ENCODE assay signal across 8 cellular contexts in the genomic region with DNA sequence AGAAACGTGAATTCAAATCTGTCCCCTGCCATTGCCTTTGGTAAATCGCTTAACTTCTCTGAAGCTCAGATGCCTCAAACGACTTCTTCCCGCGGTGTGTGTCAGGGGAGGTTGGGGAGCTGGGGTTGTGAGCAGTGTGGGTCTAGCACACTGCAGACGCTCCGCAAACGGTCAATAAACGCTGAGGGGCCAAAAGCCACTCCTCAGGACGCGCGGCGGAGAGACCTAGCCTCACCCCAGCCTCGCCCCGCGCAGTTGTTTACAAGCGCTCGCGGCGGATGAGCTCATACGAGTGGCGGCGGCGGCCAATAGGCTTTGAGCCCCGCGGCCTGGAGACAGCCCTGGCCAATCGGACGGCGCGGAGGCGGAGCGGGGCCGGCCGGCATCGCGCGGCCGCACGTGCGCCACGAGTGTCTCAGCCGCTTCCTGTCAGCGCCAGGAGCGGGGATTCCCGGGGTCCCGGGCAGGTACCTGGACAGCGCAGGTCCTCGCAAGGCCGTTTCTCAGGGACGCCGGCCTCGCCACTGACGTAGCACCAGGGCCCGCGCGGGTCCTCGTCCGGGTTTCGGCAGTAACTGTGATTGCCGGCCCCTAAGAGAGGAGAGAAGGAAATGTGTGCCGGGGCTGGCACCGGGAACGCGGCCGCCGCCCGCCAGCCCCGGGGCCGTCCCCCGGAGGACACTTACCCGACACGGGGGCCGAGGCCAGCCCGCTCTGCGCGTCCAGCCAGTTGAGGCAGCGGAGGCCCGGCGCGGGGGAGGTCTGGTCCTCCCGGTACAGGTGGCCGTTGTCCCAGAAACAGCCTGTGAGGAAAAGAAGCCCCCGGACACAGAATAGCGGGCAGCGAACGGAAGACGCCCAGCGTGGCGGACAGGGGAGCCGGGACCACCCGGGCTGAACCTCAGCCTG. TPM values are rescaled to one million over a fixed set of nuclear protein-coding genes. Genes with fewer than 3 reads are reported as not detected.
DNase-seq lines count a peak whose midpoint lies in the region; ATAC-seq and TF ChIP-seq lines count a peak whose summit lies in the region.

No MANE protein-coding gene starts in this region.

- peak overlapping the region; percentile 93 to 94 for H3K9ac ChIP-seq in duodenal mucosa (ENCODE audit: low read depth in 1 of 2, low read length in 2 of 2)

- peak overlapping the region; percentile 92 to 97 for H3K4me3 Mint-ChIP-seq in CD14-positive monocyte
- H3K4me3 Mint-ChIP-seq in activated CD8-positive, alpha-beta T cell treated with anti-CD3 and anti-CD28 coated beads for 36 hours, result peak overlapping the region; percentile 94

- intact Hi-C loops in CD14-positive monocyte (cut with micrococcal nuclease), result loop anchor here in 1 of 2 donors (5.0 kb wide), 3 partner anchors 58 to 323 kb away; partner anchors contain the start of genes MORC2, RNF185 and TUG1
- intact Hi-C loops in activated CD8-positive, alpha-beta T cell treated with anti-CD3 and anti-CD28 coated beads for 36 hours (cut with micrococcal nuclease), result loop anchor here (5.0 to 10.0 kb wide), 2 partner anchors 78 to 186 kb away; partner anchors contain the start of genes LIMK2 and SELENOM

- CTCF ChIA-PET in activated CD8-positive, alpha-beta T cell treated with anti-CD3 and anti-CD28 coated beads for 36 hours (lab: Charles Lee), result interaction anchor here (0.6 to 18.7 kb wide), 13 partner anchors 8 to 208 kb away, joined by 3 to 196 read pairs (median 3); partner anchors contain the start of genes LIMK2 and SELENOM

- ATAC-seq in GM19395 (IDR thresholded peaks at IDR 0.05; ENCODE audit: unreplicated experiment), result peak; percentile 80
- peak; percentile 94 for ATAC-seq in HG03521 (IDR thresholded peaks at IDR 0.05; ENCODE audit: unreplicated experiment)
- ATAC-seq in activated CD8-positive, alpha-beta T cell treated with anti-CD3 and anti-CD28 coated beads for 36 hours, result peak; percentile 79
- ATAC-seq in lung (ENCODE audit: insufficient read depth, low FRiP score), result peak; percentile 88

- peaks cover 16 to 23% of the 10 kb centered on the region in 2 donors for H3K36me3 ChIP-seq in duodenal mucosa (ENCODE audit: control insufficient read depth in 1 of 2, insufficient read depth in 2 of 2, low read length in 2 of 2)
- H3K36me3 ChIP-seq in lung (ENCODE audit: control insufficient read depth in 2 of 2, insufficient read depth in 2 of 2, low read length in 2 of 2), result peaks cover 0 to 10% of the 10 kb centered on the region in 2 donors

- DNase-seq in CD14-positive monocyte (ENCODE audit: low spot score), result peak; percentile 92
- peak; percentile 61 for DNase-seq in NCI-H82 treated with DMSO at 0.1 percent for 48 hours (lab: John Stamatoyannopoulos, UW; ENCODE audit: unreplicated experiment)
- DNase-seq in activated CD8-positive, alpha-beta T cell treated with anti-CD3 and anti-CD28 coated beads for 36 hours, result peak; percentile 97
- peak; percentile 94 for DNase-seq in lung (ENCODE audit: low spot score)
- DNase-seq in stimulated activated CD4-positive, alpha-beta T cell treated with anti-CD3 and anti-CD28 coated beads, TNF-alpha, amount 100 ng/mL, for 4 hours (ENCODE audit: low read depth in 3 of 3), result peak; percentile 78 to 90 (median 87)

- no peaks in the 10 kb centered on the region for H3K27me3 ChIP-seq in duodenal mucosa (ENCODE audit: control insufficient read depth in 1 of 2, insufficient read depth in 2 of 2, low read length in 2 of 2)
- no peaks in the 10 kb centered on the region for H3K27me3 ChIP-seq in lung (ENCODE audit: control insufficient read depth, insufficient read depth)

- H3K4me3 ChIP-seq in duodenal mucosa (ENCODE audit: low read depth in 1 of 2, low read length in 2 of 2), result peak overlapping the region; percentile 91 to 98
- peak overlapping the region; percentile 65 for H3K4me3 ChIP-seq in lung

- H3K4me1 ChIP-seq in duodenal mucosa (ENCODE audit: control insufficient read depth in 1 of 2, insufficient read depth in 2 of 2, low read length in 2 of 2), result peaks cover 33 to 52% of the 10 kb centered on the region in 2 donors
- peaks cover 12 to 13% of the 10 kb centered on the region in 2 donors for H3K4me1 ChIP-seq in lung (ENCODE audit: control insufficient read depth in 2 of 2, insufficient read depth in 2 of 2, low read length in 2 of 2)

- H3K9me3 Mint-ChIP-seq in CD14-positive monocyte, result peaks cover 0 to 1% (median 0%) of the 10 kb centered on the region in 7 donors
- peaks cover 3% of the 10 kb centered on the region for H3K9me3 Mint-ChIP-seq in activated CD8-positive, alpha-beta T cell treated with anti-CD3 and anti-CD28 coated beads for 36 hours

- WGBS in lung, 2 donors, result 0% methylated on average over 86 to 91 of the region's 91 CpGs

- peaks cover 67% of the 10 kb centered on the region for H3K4me1 Mint-ChIP-seq in CD14-positive monocyte
- peaks cover 61% of the 10 kb centered on the region for H3K4me1 Mint-ChIP-seq in activated CD8-positive, alpha-beta T cell treated with anti-CD3 and anti-CD28 coated beads for 36 hours (ENCODE audit: low read depth)

- peaks cover 22 to 30% of the 10 kb centered on the region in 2 donors for H3K36me3 Mint-ChIP-seq in CD14-positive monocyte
- H3K36me3 Mint-ChIP-seq in activated CD8-positive, alpha-beta T cell treated with anti-CD3 and anti-CD28 coated beads for 36 hours (ENCODE audit: low read depth), result peaks cover 37% of the 10 kb centered on the region

- peak overlapping the region; percentile 99 for H3K27ac ChIP-seq in duodenal mucosa (ENCODE audit: low read depth, low read length)
- H3K27ac ChIP-seq in lung (ENCODE audit: low read depth in 1 of 2, low read length in 1 of 2), result peak overlapping the region; percentile 98 to 99

- H3K27me3 Mint-ChIP-seq in CD14-positive monocyte (ENCODE audit: low read depth in 3 of 3), result peaks cover 0 to 5% (median 3%) of the 10 kb centered on the region in 3 donors
- H3K27me3 Mint-ChIP-seq in activated CD8-positive, alpha-beta T cell treated with anti-CD3 and anti-CD28 coated beads for 36 hours, result no peaks in the 10 kb centered on the region

- H3K9me3 ChIP-seq in duodenal mucosa (ENCODE audit: control insufficient read depth in 1 of 2, low read length in 2 of 2), result no peaks in the 10 kb centered on the region
- H3K9me3 ChIP-seq in lung (ENCODE audit: control insufficient read depth in 2 of 2, insufficient read depth in 1 of 2, low read length in 1 of 2), result no peaks in the 10 kb centered on the region

- peak overlapping the region; percentile 99 to 100 (median 99) for H3K27ac Mint-ChIP-seq in CD14-positive monocyte
- H3K27ac Mint-ChIP-seq in activated CD8-positive, alpha-beta T cell treated with anti-CD3 and anti-CD28 coated beads for 36 hours, result peak overlapping the region; percentile 97

- POLR2A ChIA-PET in activated CD8-positive, alpha-beta T cell treated with anti-CD3 and anti-CD28 coated beads for 36 hours (lab: Charles Lee), result interaction anchor here (0.6 to 6.3 kb wide), 15 partner anchors 10 to 321 kb away, joined by 3 to 63 read pairs (median 5); partner anchors contain the start of genes LIMK2 and PATZ1

- TF ChIP-seq CTCF in CD14-positive monocyte (IDR thresholded peaks at IDR 0.05) (no peak), lung (IDR thresholded peaks at IDR 0.05; ENCODE audit: control extremely low read depth, extremely low read depth) (no peak)
- TF ChIP-seq CTCF in activated CD8-positive, alpha-beta T cell treated with anti-CD3 and anti-CD28 coated beads for 36 hours (IDR thresholded peaks at IDR 0.05), result no peak

RNA-seq across cellular contexts. Expression of gene PIK3IP1, which starts 1.5 kb away (rescaled TPM):
- polyA plus RNA-seq in CD14-positive monocyte (10 to 100 TPM; 21.8 to 21.9 TPM), lung (10 to 100 TPM; 11.5 to 34.0 TPM)
- 10 to 100 TPM; 18.2 to 19.6 TPM for total RNA-seq in activated CD8-positive, alpha-beta T cell treated with anti-CD3 and anti-CD28 coated beads for 36 hours
- total RNA-seq in lung, result 10 to 100 TPM; 25.4 to 47.1 TPM

RNA-seq across cellular contexts. Expression of gene PATZ1, which starts 55.4 kb away (rescaled TPM):
- polyA plus RNA-seq in CD14-positive monocyte (1 to 10 TPM; 1.8 to 2.0 TPM), lung (10 to 100 TPM; 12.6 to 24.2 TPM)
- 10 to 100 TPM; 28.4 to 29.0 TPM for total RNA-seq in activated CD8-positive, alpha-beta T cell treated with anti-CD3 and anti-CD28 coated beads for 36 hours
- 10 to 100 TPM; 35.0 to 35.4 TPM for total RNA-seq in lung

Comparison
In these comparisons a context has a peak if more than half of its experiments do, and no peak if none do; other contexts are left out.
1. Peak in every context shown above with its lines: DNase-seq, ATAC-seq, H3K4me3 ChIP-seq and H3K27ac ChIP-seq.